Comparison of ENCODE assay signal across 9 cellular contexts in the genomic region with DNA sequence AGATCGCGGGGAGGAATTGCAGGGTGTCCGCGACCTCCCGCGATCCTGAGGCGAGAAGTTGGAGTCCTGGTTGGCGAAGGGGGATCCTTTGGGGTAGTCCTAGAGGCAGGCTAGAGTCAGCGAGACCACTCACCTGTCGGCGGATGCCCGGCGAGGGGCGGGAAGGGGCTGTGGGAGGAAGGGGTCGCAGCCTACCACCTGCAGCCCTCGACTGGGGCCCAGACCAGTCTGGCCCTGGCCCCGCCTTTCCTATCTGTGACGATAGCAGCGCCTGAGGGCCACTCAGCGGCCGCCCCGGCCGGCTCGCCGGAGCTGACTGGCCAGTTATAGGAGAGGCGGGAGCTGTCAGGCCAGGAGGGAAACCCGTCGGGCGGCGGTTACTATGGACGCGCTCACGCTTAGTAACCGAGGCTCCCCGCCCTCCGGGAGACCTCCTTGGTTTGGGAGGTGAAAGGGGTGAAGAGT. TPM values are rescaled to one million over a fixed set of nuclear protein-coding genes. Genes with fewer than 3 reads are reported as not detected.
DNase-seq lines count a peak whose midpoint lies in the region; ATAC-seq, FAIRE-seq and TF ChIP-seq lines count a peak whose summit lies in the region.
"Had no signal": no experiment of that assay in that cellular context is flagged by ENCODE, and none has a peak within 500 bp of the region (broad histone marks: within the 10 kb centered on the region; RNA-seq: fewer than 3 reads in every experiment).

Gene TEKT3 (minus strand): TSS at position 213 of the 465 bp plus-strand sequence. CDS start 10,012 bp downstream, outside the sequence.

- peaks cover 59% of the 10 kb centered on the region for H3K27me3 Mint-ChIP-seq in activated T-cell treated with anti-CD3 and anti-CD28 coated beads, Interleukin-2, amount 50 U/mL, for 72 hours (ENCODE audit: low read depth)
- peaks cover 52 to 80% of the 10 kb centered on the region in 2 donors for H3K27me3 Mint-ChIP-seq in natural killer cell (ENCODE audit: low read depth in 2 of 2)

- H3K9me2 ChIP-seq in Karpas-422 (replicated peaks; ENCODE audit: insufficient read depth, low read length), result no peaks in the 10 kb centered on the region

- H3K9me3 ChIP-seq in upper lobe of right lung (no peaks in the 10 kb centered on the region), Karpas-422 (ENCODE audit: low read length) (no peaks in the 10 kb centered on the region)
- H3K9me3 ChIP-seq: neutrophil had no signal

- no peak for FAIRE-seq in frontal cortex (lab: Jason Lieb, UNC)

- intact Hi-C loops in natural killer cell (cut with micrococcal nuclease), result no loop called here
- intact Hi-C loops in upper lobe of right lung (cut with DNase I), result no loop called here

- CTCF ChIA-PET in HEK293T (lab: Yijun Ruan, JAX), result interaction anchor here (0.7 to 1.1 kb wide), 2 partner anchors 9 to 1178 kb away, joined by 3 read pairs; no protein-coding TSS in a partner anchor

- no peak within 1 kb of the TSS for H2AFZ ChIP-seq in Karpas-422 (ENCODE audit: low read length)

- DNase-seq in AG08396 (ENCODE audit: low spot score) (peak; percentile 79), HEK293T (ENCODE audit: extremely low spot score) (peak; percentile 72), frontal cortex (ENCODE audit: low spot score in 2 of 2) (peak; percentile 63 to 86), natural killer cell (no peak), upper lobe of right lung (peak; percentile 92), Karpas-422 (no peak)
- peak; percentile 18 to 19 for DNase-seq in activated T-cell treated with anti-CD3 and anti-CD28 coated beads, Interleukin-2, amount 50 U/mL, for 72 hours

- H3K4me1 Mint-ChIP-seq in activated T-cell treated with anti-CD3 and anti-CD28 coated beads, Interleukin-2, amount 50 U/mL, for 72 hours (ENCODE audit: low read depth), result peaks cover 7% of the 10 kb centered on the region
- peaks cover 7 to 15% of the 10 kb centered on the region in 2 donors for H3K4me1 Mint-ChIP-seq in natural killer cell

- H3K4me3 ChIP-seq in upper lobe of right lung (peak within 1 kb of the TSS; percentile 60), Karpas-422 (ENCODE audit: low read length) (no peak within 1 kb of the TSS)

- no peak within 1 kb of the TSS for H3K27ac ChIP-seq in upper lobe of right lung
- H3K27ac ChIP-seq in Karpas-422 (ENCODE audit: low read length), result no peak within 1 kb of the TSS
- H3K27ac ChIP-seq: neutrophil had no signal

- no peaks in the 10 kb centered on the region for H3K79me2 ChIP-seq in Karpas-422 (ENCODE audit: low read length)

- POLR2A ChIA-PET in HEK293T (lab: Yijun Ruan, JAX), result no interaction called here

- ATAC-seq in activated T-cell treated with anti-CD3 and anti-CD28 coated beads, Interleukin-2, amount 50 U/mL, for 72 hours (replicated peaks in 1 of 2), result peak; percentile 60 to 74
- peak in 2 of 3 donors; percentile 46 to 81 for ATAC-seq in natural killer cell
- ATAC-seq in upper lobe of right lung, result peak; percentile 99
- no peak for ATAC-seq in HG03342 (IDR thresholded peaks at IDR 0.05; ENCODE audit: unreplicated experiment)

- H3K4me1 ChIP-seq in upper lobe of right lung (peaks cover 6% of the 10 kb centered on the region), Karpas-422 (ENCODE audit: low read length) (no peaks in the 10 kb centered on the region)

- H3K9ac ChIP-seq in Karpas-422 (ENCODE audit: low read length), result no peak within 1 kb of the TSS

- peaks cover 0 to 2% of the 10 kb centered on the region in 2 donors for H3K9me3 Mint-ChIP-seq in activated T-cell treated with anti-CD3 and anti-CD28 coated beads, Interleukin-2, amount 50 U/mL, for 72 hours
- H3K9me3 Mint-ChIP-seq in natural killer cell, result peaks cover 0 to 2% of the 10 kb centered on the region in 2 donors

- no peaks in the 10 kb centered on the region for H4K20me1 ChIP-seq in Karpas-422 (ENCODE audit: insufficient read depth, low read depth, low read length)

- H3K36me3 ChIP-seq in upper lobe of right lung, result no peaks in the 10 kb centered on the region
- no peaks in the 10 kb centered on the region for H3K36me3 ChIP-seq in Karpas-422 (ENCODE audit: insufficient read depth, low read length)
- H3K36me3 ChIP-seq: neutrophil had no signal

- no peak within 1 kb of the TSS for H3K27ac Mint-ChIP-seq in activated T-cell treated with anti-CD3 and anti-CD28 coated beads, Interleukin-2, amount 50 U/mL, for 72 hours
- H3K27ac Mint-ChIP-seq in natural killer cell, result no peak within 1 kb of the TSS

- no peak within 1 kb of the TSS for H3K4me2 ChIP-seq in Karpas-422 (ENCODE audit: low read depth, low read length, poor library complexity, severe bottlenecking)

- H3K36me3 Mint-ChIP-seq in activated T-cell treated with anti-CD3 and anti-CD28 coated beads, Interleukin-2, amount 50 U/mL, for 72 hours (ENCODE audit: insufficient read depth in 2 of 2), result peaks cover 0 to 4% of the 10 kb centered on the region in 2 donors
- H3K36me3 Mint-ChIP-seq in natural killer cell, result peaks cover 5% of the 10 kb centered on the region

- H3K27me3 ChIP-seq in upper lobe of right lung (peaks cover 10% of the 10 kb centered on the region), Karpas-422 (ENCODE audit: low read length) (no peaks in the 10 kb centered on the region)

- no peak for TF ChIP-seq CTCF in natural killer cell (IDR thresholded peaks at IDR 0.05)
- TF ChIP-seq CTCF in upper lobe of right lung (IDR thresholded peaks at IDR 0.05), result no peak

- H3K4me3 Mint-ChIP-seq in activated T-cell treated with anti-CD3 and anti-CD28 coated beads, Interleukin-2, amount 50 U/mL, for 72 hours, result peak within 1 kb of the TSS; percentile 78 to 82
- H3K4me3 Mint-ChIP-seq in natural killer cell, result peak within 1 kb of the TSS; percentile 77

TF ChIP-seq in HEK293T, 16 proteins besides CTCF, POLR2A, EP300 and RAD21:
- TF ChIP-seq PKNOX1 (IDR thresholded peaks at IDR 0.05), result no peak
- TF ChIP-seq TARDBP (IDR thresholded peaks at IDR 0.05), result no peak
- TF ChIP-seq ZNF384 (IDR thresholded peaks at IDR 0.05), result no peak
- TF ChIP-seq SP1 (IDR thresholded peaks at IDR 0.05), result no peak
- TF ChIP-seq HDGF (IDR thresholded peaks at IDR 0.05; ENCODE audit: borderline replicate concordance), result no peak
- no peak for TF ChIP-seq LEF1 (IDR thresholded peaks at IDR 0.05; ENCODE audit: borderline replicate concordance)
- TF ChIP-seq FOXK2 (IDR thresholded peaks at IDR 0.05), result no peak
- TF ChIP-seq ARNT (IDR thresholded peaks at IDR 0.05), result no peak
- TF ChIP-seq SUZ12 (IDR thresholded peaks at IDR 0.05), result no peak
- TF ChIP-seq FOXM1 (IDR thresholded peaks at IDR 0.05; ENCODE audit: borderline replicate concordance), result no peak
- no peak for TF ChIP-seq FOXA1 (IDR thresholded peaks at IDR 0.05)
- TF ChIP-seq L3MBTL2 (conservative IDR thresholded peaks at IDR 0.05), result no peak
- no peak for TF ChIP-seq NFRKB (IDR thresholded peaks at IDR 0.05)
- no peak for TF ChIP-seq BHLHE40 (IDR thresholded peaks at IDR 0.05; ENCODE audit: borderline replicate concordance)
TF ChIP-seq in HEK293T: peak in this region for 0.

RNA-seq across cellular contexts. Expression of gene TEKT3, which starts in this region (rescaled TPM):
- under 1 TPM in 1 of 2 donors, not detected in 1; 0.50 TPM for total RNA-seq in activated T-cell treated with anti-CD3 and anti-CD28 coated beads, Interleukin-2, amount 50 U/mL, for 72 hours
- 1.2 TPM for total RNA-seq in frontal cortex
- total RNA-seq in natural killer cell, result 1 to 10 TPM in 1 of 3 donors, under 1 TPM in 2; 0.39 to 1.3 (median 0.58) TPM
- total RNA-seq in upper lobe of right lung, result not detected
- total RNA-seq in Karpas-422 (2014; rRNA removed; shearing (Covaris generic); ENCODE audit: low replicate concordance), result not detected in 2 replicates

Comparison
In these comparisons a context has a peak if more than half of its experiments do, and no peak if none do; other contexts are left out.
1. Peak in DNase-seq and ATAC-seq in activated T-cell treated with anti-CD3 and anti-CD28 coated beads, Interleukin-2, amount 50 U/mL, for 72 hours; RNA of the gene not detected or under 1 TPM.
2. Peak in DNase-seq, ATAC-seq and H3K4me3 ChIP-seq in upper lobe of right lung; RNA of the gene not detected or under 1 TPM.
3. DNase-seq: peak in AG08396 (single experiment), HEK293T (single experiment) and frontal cortex (2 of 2); none in natural killer cell (single experiment) and Karpas-422 (single experiment).